1 cellular context compared by ENCODE assay signal in the genomic region with DNA sequence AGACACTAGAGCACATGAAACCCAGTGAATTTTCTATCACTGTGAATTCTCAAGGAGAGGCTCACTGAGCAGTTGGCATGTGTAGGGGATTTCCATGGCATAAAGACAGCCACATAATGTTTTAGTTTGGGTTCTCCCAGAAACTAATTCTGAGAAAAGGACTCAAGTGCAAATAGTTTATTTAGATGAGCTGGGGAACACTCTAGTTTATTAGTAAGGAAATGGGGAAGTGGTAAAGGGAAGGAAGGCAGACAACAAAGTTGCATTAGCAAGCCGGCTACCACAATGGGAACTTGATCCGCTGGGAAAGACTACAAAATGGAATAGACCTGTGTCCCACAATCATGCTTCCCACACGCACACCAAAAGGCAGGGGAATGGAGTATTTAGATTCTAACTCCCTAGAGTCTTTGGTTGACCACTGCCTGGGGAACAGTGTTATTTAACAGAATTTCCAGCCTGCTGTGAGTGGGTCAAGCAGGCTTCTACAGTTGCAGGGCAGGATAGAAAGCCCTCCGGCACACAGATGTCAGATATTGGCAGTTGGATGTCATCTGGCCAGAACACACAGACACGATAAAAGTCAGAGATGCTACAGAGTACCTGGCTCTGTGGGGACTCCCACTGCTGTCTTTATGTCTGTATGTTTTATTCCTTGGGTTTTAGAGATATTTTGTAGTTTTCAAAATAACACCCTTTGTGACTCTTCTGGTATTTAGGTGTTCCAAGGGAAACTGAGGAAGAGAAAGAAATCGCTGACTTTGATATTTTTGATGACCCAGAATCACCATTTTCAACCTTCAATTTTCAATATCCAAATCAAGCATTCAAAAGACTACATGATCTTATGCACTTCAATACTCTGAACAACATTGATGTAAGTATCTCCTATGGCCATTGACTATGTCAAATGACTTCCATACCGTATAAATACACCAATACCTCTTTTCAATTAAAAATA.
TF ChIP-seq lines count a peak whose summit lies in the region.

No MANE protein-coding gene starts in this region.

TF ChIP-seq in GM12891, 5 proteins besides CTCF, POLR2A, EP300 and RAD21:
- TF ChIP-seq SPI1 (IDR thresholded peaks at IDR 0.05; ENCODE audit: low read depth, low read length) (peak; percentile 84), POU2F2 (IDR thresholded peaks at IDR 0.05; ENCODE audit: low read depth, low read length) (no peak)
